In the genomic region with DNA sequence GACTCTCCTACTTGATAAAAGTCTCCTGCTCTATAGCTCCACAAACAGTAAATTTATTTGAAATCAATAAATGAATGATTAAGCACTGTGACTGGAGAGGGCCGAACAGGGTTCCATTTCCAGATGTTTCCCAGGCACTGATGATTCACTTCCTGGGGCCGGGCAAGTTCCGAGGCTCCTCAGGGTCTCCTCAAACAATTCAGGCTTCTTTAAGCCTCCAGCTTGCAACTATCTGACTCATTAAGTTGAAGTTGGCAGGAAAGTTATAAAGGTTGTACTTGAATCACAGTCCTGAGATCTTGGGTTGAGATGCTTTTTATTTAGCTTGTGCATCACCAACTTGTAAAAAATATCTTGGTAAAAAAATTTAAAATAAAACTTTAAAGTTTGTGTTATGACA, we compare ENCODE assay signal across 20 cellular contexts.
A peak's percentile ranks its signal among the peaks of the same experiment; 100 is the strongest.
DNase-seq lines count a peak whose midpoint lies in the region; ATAC-seq and TF ChIP-seq lines count a peak whose summit lies in the region.
"Had no signal": no experiment of that assay in that cellular context is flagged by ENCODE, and none has a peak within 500 bp of the region (broad histone marks: within the 10 kb centered on the region; RNA-seq: fewer than 3 reads in every experiment).

No MANE protein-coding gene starts in this region.

- H3K4me1 ChIP-seq in HCT116 (ENCODE audit: control insufficient read depth in 1 of 2, insufficient read depth in 2 of 2, low read length in 2 of 2), result peaks cover 2 to 12% of the 10 kb centered on the region in 2 experiments; a peak in 3 of 4 replicates
- no peaks in the 10 kb centered on the region for H3K4me1 ChIP-seq in endodermal cell (ENCODE audit: control insufficient read depth, insufficient read depth, low read length)
- H3K4me1 ChIP-seq: SJSA1 had no signal

- BruUV-seq in HCT116 (replicated peaks; lab: Mats Ljungman, UMichigan), result no TSS peak

- POLR2A ChIA-PET in HCT116 (lab: Charles Lee) (no interaction called here), RWPE1 (lab: Yijun Ruan, JAX; ENCODE audit: low non-redundant PET) (no interaction called here)

- H3K9me3 Mint-ChIP-seq in endodermal cell (peaks cover 14% of the 10 kb centered on the region), chondrocyte (ENCODE audit: low read depth) (peaks cover 47% of the 10 kb centered on the region)

- TF ChIP-seq RAD21 in HCT116 (IDR thresholded peaks at IDR 0.05; ENCODE audit: low read depth), result no peak

- H3K4me2 ChIP-seq in HCT116 (ENCODE audit: low read length), result peak overlapping the region; percentile 45

- H3K27me3 Mint-ChIP-seq in endodermal cell (ENCODE audit: insufficient read depth), result no peaks in the 10 kb centered on the region
- H3K27me3 Mint-ChIP-seq in chondrocyte (ENCODE audit: low read depth), result no peaks in the 10 kb centered on the region
- H3K27me3 Mint-ChIP-seq: IgD-negative memory B cell had no signal

- H3K4me1 Mint-ChIP-seq in endodermal cell (no peaks in the 10 kb centered on the region), chondrocyte (ENCODE audit: low read depth) (no peaks in the 10 kb centered on the region)
- H3K4me1 Mint-ChIP-seq: CD8-positive, alpha-beta memory T cell; IgD-negative memory B cell had no signal

- intact Hi-C loops in HCT116 (cut with micrococcal nuclease), result no loop called here
- intact Hi-C loops in posterior vena cava (cut with DNase I), result no loop called here

- RAD21 ChIA-PET in HCT116 (lab: Charles Lee; ENCODE audit: low non-redundant PET in 1 of 2, low total read pairs in 2 of 2, uncharacterized antibody in 2 of 2, unreplicated experiment in 2 of 2), result no interaction called here

- peaks cover 0 to 15% of the 10 kb centered on the region in 2 experiments; a peak in 1 of 4 replicates for H3K9me3 ChIP-seq in HCT116 (ENCODE audit: control insufficient read depth in 1 of 2, insufficient read depth in 1 of 2, low read depth in 1 of 2, low read length in 2 of 2)
- H3K9me3 ChIP-seq in endodermal cell (ENCODE audit: control insufficient read depth, low read length), result peaks cover 80% of the 10 kb centered on the region

- TF ChIP-seq CTCF in HCT116 (IDR thresholded peaks at IDR 0.05 in 2 of 3, conservative IDR thresholded peaks at IDR 0.05 in 1 of 3; ENCODE audit: borderline replicate concordance in 1 of 3, insufficient read depth in 1 of 3, low read depth in 2 of 3, low read length in 2 of 3) (no peak), RWPE1 (conservative IDR thresholded peaks at IDR 0.05; ENCODE audit: low read depth) (no peak), endodermal cell (conservative IDR thresholded peaks at IDR 0.05) (no peak), chondrocyte (IDR thresholded peaks at IDR 0.05) (no peak)

- no peak overlapping the region for H3K4me3 ChIP-seq in HCT116 (replicated peaks in 1 of 2; ENCODE audit: low read depth in 1 of 2, low read length in 2 of 2)
- no peak overlapping the region for H3K4me3 ChIP-seq in endodermal cell (ENCODE audit: low read length)
- H3K4me3 ChIP-seq: SJSA1 had no signal

- H2AFZ ChIP-seq in HCT116 (ENCODE audit: low read depth, low read length, poor library complexity, severe bottlenecking), result peak overlapping the region; percentile 41

- WGBS in endodermal cell (ENCODE audit: insufficient coverage in 1 of 2, insufficient read length in 1 of 2), 2 experiments, result 63% methylated on average over 3 of the region's 3 CpGs; no CpG with 5 or more reads in 1 of the 2 experiments

- H3K27ac ChIP-seq in HCT116 (ENCODE audit: low read depth, low read length), result no peak overlapping the region
- no peak overlapping the region for H3K27ac ChIP-seq in RWPE1
- H3K27ac ChIP-seq in endodermal cell (ENCODE audit: low read depth, low read length), result no peak overlapping the region
- H3K27ac ChIP-seq: SJSA1 had no signal

- TF ChIP-seq POLR2A in HCT116 (IDR thresholded peaks at IDR 0.05; ENCODE audit: borderline replicate concordance, extremely low read depth, insufficient read depth, insufficient read length), result no peak

- DNase-seq in HCT116 (ENCODE audit: low read depth, low spot score) (peak; percentile 33), RWPE1 (ENCODE audit: low spot score) (peak; percentile 17), endodermal cell (peak; percentile 9), posterior vena cava (ENCODE audit: low spot score) (peak; percentile 4), NCI-H748 treated with DMSO at 0.1 percent for 48 hours (lab: John Stamatoyannopoulos, UW) (no peak), chondrocyte (ENCODE audit: low spot score) (no peak)
- DNase-seq in stimulated activated CD8-positive, alpha-beta memory T cell treated with anti-CD3 and anti-CD28 coated beads, Interleukin-4, amount 100 ng/mL, for 48 hours, result no peak
- DNase-seq: ACHN; C1 segment of cervical spinal cord; CD8-positive, alpha-beta memory T cell; DMS53; H7; Kasumi-1; NCI-H1105; NCI-H1694; NCI-H2107; NCI-H2227 treated with DMSO at 0.1 percent for 48 hours; NCI-H510A treated with DMSO at 0.1 percent for 48 hours had no signal

- H3K36me3 Mint-ChIP-seq in endodermal cell (ENCODE audit: low read depth), result no peaks in the 10 kb centered on the region
- H3K36me3 Mint-ChIP-seq in chondrocyte (ENCODE audit: low read depth), result peaks cover 2% of the 10 kb centered on the region
- H3K36me3 Mint-ChIP-seq: CD8-positive, alpha-beta memory T cell had no signal

- peak; percentile 66 for ATAC-seq in HCT116

- H3K27me3 ChIP-seq in HCT116 (ENCODE audit: insufficient read depth, low read length), result no peaks in the 10 kb centered on the region
- H3K27me3 ChIP-seq in endodermal cell (ENCODE audit: control insufficient read depth, insufficient read depth, low read length, poor library complexity, severe bottlenecking), result no peaks in the 10 kb centered on the region
- H3K27me3 ChIP-seq: SJSA1 had no signal

- H3K36me3 ChIP-seq in HCT116 (ENCODE audit: control insufficient read depth in 1 of 2, insufficient read depth in 2 of 2, low read length in 2 of 2) (no peaks in the 10 kb centered on the region), endodermal cell (ENCODE audit: control insufficient read depth, insufficient read depth, low read length) (no peaks in the 10 kb centered on the region)
- H3K36me3 ChIP-seq: SJSA1 had no signal

- CTCF ChIA-PET in HCT116 (lab: Charles Lee) (no interaction called here), RWPE1 (lab: Yijun Ruan, JAX) (no interaction called here)

- H3K79me2 ChIP-seq in HCT116 (ENCODE audit: insufficient read depth, low read length), result no peaks in the 10 kb centered on the region

- H3K4me3 Mint-ChIP-seq in endodermal cell (no peak overlapping the region), chondrocyte (ENCODE audit: unreplicated experiment) (no peak overlapping the region)
- H3K4me3 Mint-ChIP-seq: CD8-positive, alpha-beta memory T cell; IgD-negative memory B cell had no signal

- H4K20me1 ChIP-seq in HCT116 (ENCODE audit: insufficient read depth), result no peaks in the 10 kb centered on the region

- H3K27ac Mint-ChIP-seq in endodermal cell (no peak overlapping the region), chondrocyte (ENCODE audit: unreplicated experiment) (no peak overlapping the region)
- H3K27ac Mint-ChIP-seq: CD8-positive, alpha-beta memory T cell; IgD-negative memory B cell had no signal

- no peak overlapping the region for H3K9ac ChIP-seq in HCT116 (ENCODE audit: low read length)
- no peak overlapping the region for H3K9ac ChIP-seq in endodermal cell (ENCODE audit: extremely low read depth, low read length, poor library complexity, severe bottlenecking)

- no peaks in the 10 kb centered on the region for H3K9me2 ChIP-seq in HCT116 (ENCODE audit: insufficient read depth)

TF ChIP-seq in HCT116, 20 proteins besides CTCF, POLR2A, EP300 and RAD21:
- peak; percentile 46 for TF ChIP-seq SP1 (IDR thresholded peaks at IDR 0.05; ENCODE audit: low read depth)
- TF ChIP-seq FOSL1 (IDR thresholded peaks at IDR 0.05; ENCODE audit: low read depth), result peak; percentile 79
- 0 out of 2 replicates have a peak, but pooled peaks have one; percentile 14 for TF ChIP-seq CEBPB (IDR thresholded peaks at IDR 0.05; ENCODE audit: low read depth)
- TF ChIP-seq, protein P1, sequence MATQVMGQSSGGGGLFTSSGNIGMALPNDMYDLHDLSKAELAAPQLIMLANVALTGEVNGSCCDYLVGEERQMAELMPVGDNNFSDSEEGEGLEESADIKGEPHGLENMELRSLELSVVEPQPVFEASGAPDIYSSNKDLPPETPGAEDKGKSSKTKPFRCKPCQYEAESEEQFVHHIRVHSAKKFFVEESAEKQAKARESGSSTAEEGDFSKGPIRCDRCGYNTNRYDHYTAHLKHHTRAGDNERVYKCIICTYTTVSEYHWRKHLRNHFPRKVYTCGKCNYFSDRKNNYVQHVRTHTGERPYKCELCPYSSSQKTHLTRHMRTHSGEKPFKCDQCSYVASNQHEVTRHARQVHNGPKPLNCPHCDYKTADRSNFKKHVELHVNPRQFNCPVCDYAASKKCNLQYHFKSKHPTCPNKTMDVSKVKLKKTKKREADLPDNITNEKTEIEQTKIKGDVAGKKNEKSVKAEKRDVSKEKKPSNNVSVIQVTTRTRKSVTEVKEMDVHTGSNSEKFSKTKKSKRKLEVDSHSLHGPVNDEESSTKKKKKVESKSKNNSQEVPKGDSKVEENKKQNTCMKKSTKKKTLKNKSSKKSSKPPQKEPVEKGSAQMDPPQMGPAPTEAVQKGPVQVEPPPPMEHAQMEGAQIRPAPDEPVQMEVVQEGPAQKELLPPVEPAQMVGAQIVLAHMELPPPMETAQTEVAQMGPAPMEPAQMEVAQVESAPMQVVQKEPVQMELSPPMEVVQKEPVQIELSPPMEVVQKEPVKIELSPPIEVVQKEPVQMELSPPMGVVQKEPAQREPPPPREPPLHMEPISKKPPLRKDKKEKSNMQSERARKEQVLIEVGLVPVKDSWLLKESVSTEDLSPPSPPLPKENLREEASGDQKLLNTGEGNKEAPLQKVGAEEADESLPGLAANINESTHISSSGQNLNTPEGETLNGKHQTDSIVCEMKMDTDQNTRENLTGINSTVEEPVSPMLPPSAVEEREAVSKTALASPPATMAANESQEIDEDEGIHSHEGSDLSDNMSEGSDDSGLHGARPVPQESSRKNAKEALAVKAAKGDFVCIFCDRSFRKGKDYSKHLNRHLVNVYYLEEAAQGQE (IDR thresholded peaks at IDR 0.05; ENCODE audit: low read depth), result no peak
- peak; percentile 69 for TF ChIP-seq JUND (IDR thresholded peaks at IDR 0.05)
TF ChIP-seq in HCT116: peak in this region for 4.

Comparison
In these comparisons a context has a peak if more than half of its experiments do, and no peak if none do; other contexts are left out.
1. DNase-seq: peak in HCT116 (single experiment), RWPE1 (single experiment), endodermal cell (single experiment) and posterior vena cava (single experiment); none in NCI-H748 treated with DMSO at 0.1 percent for 48 hours (single experiment), stimulated activated CD8-positive, alpha-beta memory T cell treated with anti-CD3 and anti-CD28 coated beads, Interleukin-4, amount 100 ng/mL, for 48 hours (single experiment) and chondrocyte (single experiment).